Comparison of ENCODE assay signal across 18 cellular contexts in genomic region chr2:66815886-66816285, GRCh38.
DNase-seq lines count a peak whose midpoint lies in the region; FAIRE-seq and TF ChIP-seq lines count a peak whose summit lies in the region.
"Had no signal": no experiment of that assay in that cellular context is flagged by ENCODE, and none has a peak within 500 bp of the region (broad histone marks: within the 10 kb centered on the region; RNA-seq: fewer than 3 reads in every experiment).

No MANE protein-coding gene starts in this region.

- TF ChIP-seq POLR2A in GM12892 (IDR thresholded peaks at IDR 0.05; ENCODE audit: low read depth, low read length), result no peak

- no peak overlapping the region for H3K4me3 ChIP-seq in epithelial cell of esophagus (ENCODE audit: low read length)
- H3K4me3 ChIP-seq: HAP-1 had no signal

- FAIRE-seq in urothelium cell line (lab: Jason Lieb, UNC) (no peak), GM12892 (lab: Jason Lieb, UNC) (no peak)
- FAIRE-seq: GM12891, H54 had no signal

- peak; percentile 6 for DNase-seq in NCI-H2171 treated with DMSO at 0.1 percent for 48 hours (lab: John Stamatoyannopoulos, UW)
- no peak for DNase-seq in NCI-H2171 (lab: John Stamatoyannopoulos, UW)
- peak; percentile 2 for DNase-seq in NCI-H69 (lab: John Stamatoyannopoulos, UW)
- DNase-seq in epithelial cell of esophagus (ENCODE audit: low read depth), result peak; percentile 29
- no peak for DNase-seq in urothelium cell line (ENCODE audit: low spot score)
- DNase-seq in GM12892 (ENCODE audit: insufficient read length), result no peak
- DNase-seq: C1 segment of cervical spinal cord; Calu3; CD4-positive, alpha-beta memory T cell; COR-L47; DMS53; DMS79 treated with DMSO at 0.1 percent for 48 hours; GF-D8; GOT3; HFFc6 had no signal

- TF ChIP-seq CTCF in epithelial cell of esophagus (IDR thresholded peaks at IDR 0.05; ENCODE audit: insufficient read depth, low read depth, low read length, missing control alignments), result no peak

Comparison
In these comparisons a context has a peak if more than half of its experiments do, and no peak if none do; other contexts are left out.
1. DNase-seq: peak in NCI-H2171 treated with DMSO at 0.1 percent for 48 hours (single experiment), NCI-H69 (single experiment) and epithelial cell of esophagus (single experiment); none in NCI-H2171 (single experiment), urothelium cell line (single experiment) and GM12892 (single experiment).